Comparison of ENCODE assay signal across 1 cellular context in the genomic region with DNA sequence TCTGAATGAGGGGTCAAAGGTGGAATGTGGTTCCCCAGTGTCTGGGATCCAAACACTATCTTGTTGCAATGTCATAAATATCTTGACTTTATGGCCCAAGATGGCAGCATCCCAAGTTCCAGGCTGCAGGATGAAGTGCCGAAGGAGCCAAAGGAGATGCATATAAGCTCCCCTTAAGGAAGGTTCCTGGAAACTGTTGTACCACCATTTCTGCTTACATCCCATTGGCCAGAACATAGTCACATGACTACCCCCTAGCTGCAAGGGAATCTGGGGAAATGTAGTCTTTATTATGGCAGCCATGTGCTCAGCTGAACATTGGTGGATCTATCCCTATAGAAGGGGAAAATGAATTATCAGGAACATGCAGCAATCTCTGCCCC.
TF ChIP-seq lines count a peak whose summit lies in the region.

No MANE protein-coding gene starts in this region.

TF ChIP-seq in K562, 482 proteins besides CTCF, POLR2A, EP300 and RAD21 (continued from another document):
- TF ChIP-seq TRIM28 (IDR thresholded peaks at IDR 0.05) (0 out of 2 replicates have a peak, but pooled peaks have one; percentile 54), YY1 (IDR thresholded peaks at IDR 0.05; ENCODE audit: borderline replicate concordance in 1 of 3, control insufficient read depth in 1 of 3, extremely low read depth in 1 of 3, insufficient read depth in 3 of 3, insufficient read length in 1 of 3, insufficient replicate concordance in 2 of 3, low read depth in 1 of 3, low read length in 2 of 3) (peak in 1 of 3 experiments; percentile 63), CXXC5 (CRISPR knock-in tag; IDR thresholded peaks at IDR 0.05) (no peak), CBFA2T2 (conservative IDR thresholded peaks at IDR 0.05) (peak; percentile 32; the same call in 1 of the 2 replicates), RAD51 (IDR thresholded peaks at IDR 0.05; ENCODE audit: borderline replicate concordance, low read depth) (peak; percentile 85), NFYB (IDR thresholded peaks at IDR 0.05; ENCODE audit: extremely low read depth, insufficient read length) (peak; percentile 39), SNRNP70 (optimal IDR thresholded peaks at IDR 0.05; ENCODE audit: low read depth, low read length) (no peak), TOE1 (IDR thresholded peaks at IDR 0.05; ENCODE audit: borderline replicate concordance) (peak; percentile 93), TOE1 (CRISPR knock-in tag; IDR thresholded peaks at IDR 0.05; ENCODE audit: borderline replicate concordance, low read depth) (no peak), CBX1 (IDR thresholded peaks at IDR 0.05; ENCODE audit: low read depth) (0 out of 2 replicates have a peak, but pooled peaks have one; percentile 47), PPARD (CRISPR knock-in tag; IDR thresholded peaks at IDR 0.05) (no peak), SMAD4 (CRISPR knock-in tag; conservative IDR thresholded peaks at IDR 0.05) (no peak), CBX3 (IDR thresholded peaks at IDR 0.05; ENCODE audit: borderline replicate concordance in 1 of 2, low read length in 2 of 2) (peak in 1 of 2 experiments; percentile 95; a peak in 2 of 3 replicates), ZNF239 (CRISPR knock-in tag; IDR thresholded peaks at IDR 0.05) (no peak), GTF2A2 (tag; IDR thresholded peaks at IDR 0.05) (no peak), HMG20A (CRISPR knock-in tag; conservative IDR thresholded peaks at IDR 0.05) (no peak), FOXK2 (conservative IDR thresholded peaks at IDR 0.05 in 1 of 2, IDR thresholded peaks at IDR 0.05 in 1 of 2; ENCODE audit: low read depth in 2 of 2) (no peak), HCFC1 (IDR thresholded peaks at IDR 0.05; ENCODE audit: low read depth, low read length) (peak; percentile 75), SIX5 (IDR thresholded peaks at IDR 0.05; ENCODE audit: borderline replicate concordance in 1 of 2, insufficient read depth in 1 of 2, low read depth in 1 of 2, low read length in 2 of 2) (peak; percentile 35 to 42; a peak in 3 of 4 replicates)
- TF ChIP-seq, protein P1, sequence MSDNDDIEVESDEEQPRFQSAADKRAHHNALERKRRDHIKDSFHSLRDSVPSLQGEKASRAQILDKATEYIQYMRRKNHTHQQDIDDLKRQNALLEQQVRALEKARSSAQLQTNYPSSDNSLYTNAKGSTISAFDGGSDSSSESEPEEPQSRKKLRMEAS (CRISPR knock-in tag; IDR thresholded peaks at IDR 0.05) = peak; percentile 73
- TF ChIP-seq, protein P2, sequence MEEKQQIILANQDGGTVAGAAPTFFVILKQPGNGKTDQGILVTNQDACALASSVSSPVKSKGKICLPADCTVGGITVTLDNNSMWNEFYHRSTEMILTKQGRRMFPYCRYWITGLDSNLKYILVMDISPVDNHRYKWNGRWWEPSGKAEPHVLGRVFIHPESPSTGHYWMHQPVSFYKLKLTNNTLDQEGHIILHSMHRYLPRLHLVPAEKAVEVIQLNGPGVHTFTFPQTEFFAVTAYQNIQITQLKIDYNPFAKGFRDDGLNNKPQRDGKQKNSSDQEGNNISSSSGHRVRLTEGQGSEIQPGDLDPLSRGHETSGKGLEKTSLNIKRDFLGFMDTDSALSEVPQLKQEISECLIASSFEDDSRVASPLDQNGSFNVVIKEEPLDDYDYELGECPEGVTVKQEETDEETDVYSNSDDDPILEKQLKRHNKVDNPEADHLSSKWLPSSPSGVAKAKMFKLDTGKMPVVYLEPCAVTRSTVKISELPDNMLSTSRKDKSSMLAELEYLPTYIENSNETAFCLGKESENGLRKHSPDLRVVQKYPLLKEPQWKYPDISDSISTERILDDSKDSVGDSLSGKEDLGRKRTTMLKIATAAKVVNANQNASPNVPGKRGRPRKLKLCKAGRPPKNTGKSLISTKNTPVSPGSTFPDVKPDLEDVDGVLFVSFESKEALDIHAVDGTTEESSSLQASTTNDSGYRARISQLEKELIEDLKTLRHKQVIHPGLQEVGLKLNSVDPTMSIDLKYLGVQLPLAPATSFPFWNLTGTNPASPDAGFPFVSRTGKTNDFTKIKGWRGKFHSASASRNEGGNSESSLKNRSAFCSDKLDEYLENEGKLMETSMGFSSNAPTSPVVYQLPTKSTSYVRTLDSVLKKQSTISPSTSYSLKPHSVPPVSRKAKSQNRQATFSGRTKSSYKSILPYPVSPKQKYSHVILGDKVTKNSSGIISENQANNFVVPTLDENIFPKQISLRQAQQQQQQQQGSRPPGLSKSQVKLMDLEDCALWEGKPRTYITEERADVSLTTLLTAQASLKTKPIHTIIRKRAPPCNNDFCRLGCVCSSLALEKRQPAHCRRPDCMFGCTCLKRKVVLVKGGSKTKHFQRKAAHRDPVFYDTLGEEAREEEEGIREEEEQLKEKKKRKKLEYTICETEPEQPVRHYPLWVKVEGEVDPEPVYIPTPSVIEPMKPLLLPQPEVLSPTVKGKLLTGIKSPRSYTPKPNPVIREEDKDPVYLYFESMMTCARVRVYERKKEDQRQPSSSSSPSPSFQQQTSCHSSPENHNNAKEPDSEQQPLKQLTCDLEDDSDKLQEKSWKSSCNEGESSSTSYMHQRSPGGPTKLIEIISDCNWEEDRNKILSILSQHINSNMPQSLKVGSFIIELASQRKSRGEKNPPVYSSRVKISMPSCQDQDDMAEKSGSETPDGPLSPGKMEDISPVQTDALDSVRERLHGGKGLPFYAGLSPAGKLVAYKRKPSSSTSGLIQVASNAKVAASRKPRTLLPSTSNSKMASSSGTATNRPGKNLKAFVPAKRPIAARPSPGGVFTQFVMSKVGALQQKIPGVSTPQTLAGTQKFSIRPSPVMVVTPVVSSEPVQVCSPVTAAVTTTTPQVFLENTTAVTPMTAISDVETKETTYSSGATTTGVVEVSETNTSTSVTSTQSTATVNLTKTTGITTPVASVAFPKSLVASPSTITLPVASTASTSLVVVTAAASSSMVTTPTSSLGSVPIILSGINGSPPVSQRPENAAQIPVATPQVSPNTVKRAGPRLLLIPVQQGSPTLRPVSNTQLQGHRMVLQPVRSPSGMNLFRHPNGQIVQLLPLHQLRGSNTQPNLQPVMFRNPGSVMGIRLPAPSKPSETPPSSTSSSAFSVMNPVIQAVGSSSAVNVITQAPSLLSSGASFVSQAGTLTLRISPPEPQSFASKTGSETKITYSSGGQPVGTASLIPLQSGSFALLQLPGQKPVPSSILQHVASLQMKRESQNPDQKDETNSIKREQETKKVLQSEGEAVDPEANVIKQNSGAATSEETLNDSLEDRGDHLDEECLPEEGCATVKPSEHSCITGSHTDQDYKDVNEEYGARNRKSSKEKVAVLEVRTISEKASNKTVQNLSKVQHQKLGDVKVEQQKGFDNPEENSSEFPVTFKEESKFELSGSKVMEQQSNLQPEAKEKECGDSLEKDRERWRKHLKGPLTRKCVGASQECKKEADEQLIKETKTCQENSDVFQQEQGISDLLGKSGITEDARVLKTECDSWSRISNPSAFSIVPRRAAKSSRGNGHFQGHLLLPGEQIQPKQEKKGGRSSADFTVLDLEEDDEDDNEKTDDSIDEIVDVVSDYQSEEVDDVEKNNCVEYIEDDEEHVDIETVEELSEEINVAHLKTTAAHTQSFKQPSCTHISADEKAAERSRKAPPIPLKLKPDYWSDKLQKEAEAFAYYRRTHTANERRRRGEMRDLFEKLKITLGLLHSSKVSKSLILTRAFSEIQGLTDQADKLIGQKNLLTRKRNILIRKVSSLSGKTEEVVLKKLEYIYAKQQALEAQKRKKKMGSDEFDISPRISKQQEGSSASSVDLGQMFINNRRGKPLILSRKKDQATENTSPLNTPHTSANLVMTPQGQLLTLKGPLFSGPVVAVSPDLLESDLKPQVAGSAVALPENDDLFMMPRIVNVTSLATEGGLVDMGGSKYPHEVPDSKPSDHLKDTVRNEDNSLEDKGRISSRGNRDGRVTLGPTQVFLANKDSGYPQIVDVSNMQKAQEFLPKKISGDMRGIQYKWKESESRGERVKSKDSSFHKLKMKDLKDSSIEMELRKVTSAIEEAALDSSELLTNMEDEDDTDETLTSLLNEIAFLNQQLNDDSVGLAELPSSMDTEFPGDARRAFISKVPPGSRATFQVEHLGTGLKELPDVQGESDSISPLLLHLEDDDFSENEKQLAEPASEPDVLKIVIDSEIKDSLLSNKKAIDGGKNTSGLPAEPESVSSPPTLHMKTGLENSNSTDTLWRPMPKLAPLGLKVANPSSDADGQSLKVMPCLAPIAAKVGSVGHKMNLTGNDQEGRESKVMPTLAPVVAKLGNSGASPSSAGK (IDR thresholded peaks at IDR 0.05) = peak; percentile 63; the same call in 1 of the 2 replicates
- TF ChIP-seq, protein P3, sequence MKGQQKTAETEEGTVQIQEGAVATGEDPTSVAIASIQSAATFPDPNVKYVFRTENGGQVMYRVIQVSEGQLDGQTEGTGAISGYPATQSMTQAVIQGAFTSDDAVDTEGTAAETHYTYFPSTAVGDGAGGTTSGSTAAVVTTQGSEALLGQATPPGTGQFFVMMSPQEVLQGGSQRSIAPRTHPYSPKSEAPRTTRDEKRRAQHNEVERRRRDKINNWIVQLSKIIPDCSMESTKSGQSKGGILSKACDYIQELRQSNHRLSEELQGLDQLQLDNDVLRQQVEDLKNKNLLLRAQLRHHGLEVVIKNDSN (CRISPR knock-in tag; IDR thresholded peaks at IDR 0.05) = peak; percentile 90
- TF ChIP-seq, protein P4, sequence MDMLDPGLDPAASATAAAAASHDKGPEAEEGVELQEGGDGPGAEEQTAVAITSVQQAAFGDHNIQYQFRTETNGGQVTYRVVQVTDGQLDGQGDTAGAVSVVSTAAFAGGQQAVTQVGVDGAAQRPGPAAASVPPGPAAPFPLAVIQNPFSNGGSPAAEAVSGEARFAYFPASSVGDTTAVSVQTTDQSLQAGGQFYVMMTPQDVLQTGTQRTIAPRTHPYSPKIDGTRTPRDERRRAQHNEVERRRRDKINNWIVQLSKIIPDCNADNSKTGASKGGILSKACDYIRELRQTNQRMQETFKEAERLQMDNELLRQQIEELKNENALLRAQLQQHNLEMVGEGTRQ (CRISPR knock-in tag; IDR thresholded peaks at IDR 0.05) = peak; percentile 75
- TF ChIP-seq, protein P5, sequence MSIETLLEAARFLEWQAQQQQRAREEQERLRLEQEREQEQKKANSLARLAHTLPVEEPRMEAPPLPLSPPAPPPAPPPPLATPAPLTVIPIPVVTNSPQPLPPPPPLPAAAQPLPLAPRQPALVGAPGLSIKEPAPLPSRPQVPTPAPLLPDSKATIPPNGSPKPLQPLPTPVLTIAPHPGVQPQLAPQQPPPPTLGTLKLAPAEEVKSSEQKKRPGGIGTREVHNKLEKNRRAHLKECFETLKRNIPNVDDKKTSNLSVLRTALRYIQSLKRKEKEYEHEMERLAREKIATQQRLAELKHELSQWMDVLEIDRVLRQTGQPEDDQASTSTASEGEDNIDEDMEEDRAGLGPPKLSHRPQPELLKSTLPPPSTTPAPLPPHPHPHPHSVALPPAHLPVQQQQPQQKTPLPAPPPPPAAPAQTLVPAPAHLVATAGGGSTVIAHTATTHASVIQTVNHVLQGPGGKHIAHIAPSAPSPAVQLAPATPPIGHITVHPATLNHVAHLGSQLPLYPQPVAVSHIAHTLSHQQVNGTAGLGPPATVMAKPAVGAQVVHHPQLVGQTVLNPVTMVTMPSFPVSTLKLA (conservative IDR thresholded peaks at IDR 0.05) = peak in 1 of 2 experiments; percentile 54; a peak in 2 of 4 replicates
- TF ChIP-seq, protein P6, sequence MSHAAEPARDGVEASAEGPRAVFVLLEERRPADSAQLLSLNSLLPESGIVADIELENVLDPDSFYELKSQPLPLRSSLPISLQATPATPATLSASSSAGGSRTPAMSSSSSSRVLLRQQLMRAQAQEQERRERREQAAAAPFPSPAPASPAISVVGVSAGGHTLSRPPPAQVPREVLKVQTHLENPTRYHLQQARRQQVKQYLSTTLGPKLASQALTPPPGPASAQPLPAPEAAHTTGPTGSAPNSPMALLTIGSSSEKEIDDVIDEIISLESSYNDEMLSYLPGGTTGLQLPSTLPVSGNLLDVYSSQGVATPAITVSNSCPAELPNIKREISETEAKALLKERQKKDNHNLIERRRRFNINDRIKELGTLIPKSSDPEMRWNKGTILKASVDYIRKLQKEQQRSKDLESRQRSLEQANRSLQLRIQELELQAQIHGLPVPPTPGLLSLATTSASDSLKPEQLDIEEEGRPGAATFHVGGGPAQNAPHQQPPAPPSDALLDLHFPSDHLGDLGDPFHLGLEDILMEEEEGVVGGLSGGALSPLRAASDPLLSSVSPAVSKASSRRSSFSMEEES (CRISPR knock-in tag; IDR thresholded peaks at IDR 0.05) = peak; percentile 92
TF ChIP-seq in K562: peak in this region for 18.
